8 cellular contexts compared by ENCODE assay signal in the genomic region with DNA sequence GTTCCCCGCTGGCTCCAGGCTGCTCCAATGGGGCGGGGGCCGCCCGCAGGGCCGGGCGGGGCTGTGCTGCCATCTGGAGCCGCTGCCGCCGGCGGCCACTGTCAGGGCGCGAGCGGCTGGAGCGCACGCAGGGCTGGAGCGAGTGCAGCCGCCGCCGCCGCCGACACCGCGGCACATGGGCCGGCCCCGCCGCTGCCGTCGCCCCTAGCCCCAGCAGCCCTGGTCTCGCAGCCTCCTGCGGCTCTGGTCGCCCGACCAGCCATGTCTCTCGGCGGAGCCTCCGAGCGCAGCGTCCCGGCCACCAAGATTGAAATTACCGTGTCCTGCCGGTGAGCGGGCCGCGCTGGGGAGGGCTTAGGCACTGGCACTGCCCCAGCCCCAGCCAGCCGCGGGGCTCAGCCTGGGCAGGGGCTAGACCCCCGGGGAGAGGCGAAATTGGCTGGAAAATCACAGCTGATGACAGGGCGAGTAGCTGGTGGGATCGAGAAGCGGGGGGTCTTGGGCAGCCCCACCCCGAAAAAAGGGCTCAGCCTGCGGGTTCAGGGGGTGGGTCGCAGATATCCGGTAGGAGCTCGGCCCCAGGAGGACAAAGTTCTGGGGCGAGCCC. TPM values are rescaled to one million over a fixed set of nuclear protein-coding genes. Genes with fewer than 3 reads are reported as not detected.
A peak's percentile ranks its signal among the peaks of the same experiment; 100 is the strongest.
DNase-seq lines count a peak whose midpoint lies in the region; ATAC-seq and TF ChIP-seq lines count a peak whose summit lies in the region.

A gene with protein sequence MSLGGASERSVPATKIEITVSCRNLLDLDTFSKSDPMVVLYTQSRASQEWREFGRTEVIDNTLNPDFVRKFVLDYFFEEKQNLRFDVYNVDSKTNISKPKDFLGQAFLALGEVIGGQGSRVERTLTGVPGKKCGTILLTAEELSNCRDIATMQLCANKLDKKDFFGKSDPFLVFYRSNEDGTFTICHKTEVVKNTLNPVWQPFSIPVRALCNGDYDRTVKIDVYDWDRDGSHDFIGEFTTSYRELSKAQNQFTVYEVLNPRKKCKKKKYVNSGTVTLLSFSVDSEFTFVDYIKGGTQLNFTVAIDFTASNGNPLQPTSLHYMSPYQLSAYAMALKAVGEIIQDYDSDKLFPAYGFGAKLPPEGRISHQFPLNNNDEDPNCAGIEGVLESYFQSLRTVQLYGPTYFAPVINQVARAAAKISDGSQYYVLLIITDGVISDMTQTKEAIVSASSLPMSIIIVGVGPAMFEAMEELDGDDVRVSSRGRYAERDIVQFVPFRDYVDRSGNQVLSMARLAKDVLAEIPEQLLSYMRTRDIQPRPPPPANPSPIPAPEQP (plus strand): TSS at position 98 of the 607 bp plus-strand sequence. CDS start 164 bp downstream, at position 262.

- H3K9ac ChIP-seq in mammary epithelial cell (ENCODE audit: insufficient read depth, low read length) (no peak within 1 kb of the TSS), stomach smooth muscle (ENCODE audit: low read length in 2 of 2) (no peak within 1 kb of the TSS)

- dilution Hi-C loops in mammary epithelial cell (cut with HindIII; ENCODE audit: low sequenced_read_pairs): no loop called here

- no peaks in the 10 kb centered on the region for H3K36me3 ChIP-seq in mammary epithelial cell (ENCODE audit: insufficient read depth, low read length)
- H3K36me3 ChIP-seq in stomach smooth muscle (ENCODE audit: control insufficient read depth in 2 of 2, insufficient read depth in 2 of 2, low read length in 2 of 2): peaks cover 17 to 29% of the 10 kb centered on the region in 2 donors

- H3K4me1 ChIP-seq in mammary epithelial cell (ENCODE audit: insufficient read depth, low read length) (peaks cover 16% of the 10 kb centered on the region), stomach smooth muscle (ENCODE audit: control insufficient read depth, insufficient read depth, low read length) (peaks cover 16% of the 10 kb centered on the region)

- BruUV-seq in mammary epithelial cell (replicated peaks; lab: Mats Ljungman, UMichigan): no TSS peak

- no peaks in the 10 kb centered on the region for H4K20me1 ChIP-seq in mammary epithelial cell (ENCODE audit: insufficient read depth, low read length)

- DNase-seq in NCI-H82 (lab: John Stamatoyannopoulos, UW) (peak; percentile 23), NCI-H82 treated with DMSO at 0.1 percent for 48 hours (lab: John Stamatoyannopoulos, UW; ENCODE audit: unreplicated experiment) (no peak), mammary epithelial cell (no peak), left colon (no peak), T-helper 1 cell (no peak)

- H3K79me2 ChIP-seq in mammary epithelial cell (ENCODE audit: insufficient read depth, low read length): no peaks in the 10 kb centered on the region

- in situ Hi-C loops in mammary epithelial cell (cut with MboI; ENCODE audit: low sequenced_read_pairs in 2 of 2): no loop called here

- CTCF ChIA-PET in mammary epithelial cell (lab: Charles Lee; ENCODE audit: low non-redundant PET): no interaction called here

- TF ChIP-seq CTCF in mammary epithelial cell (conservative IDR thresholded peaks at IDR 0.05 in 1 of 2, IDR thresholded peaks at IDR 0.05 in 1 of 2; ENCODE audit: extremely low read depth in 1 of 2, insufficient read depth in 1 of 2, low read depth in 1 of 2, low read length in 2 of 2): no peak

- H3K9me3 ChIP-seq in mammary epithelial cell (replicated peaks; ENCODE audit: insufficient read depth, low read length) (no peaks in the 10 kb centered on the region), stomach smooth muscle (ENCODE audit: control insufficient read depth in 2 of 2, low read length in 2 of 2) (no peaks in the 10 kb centered on the region)

- no peak within 1 kb of the TSS for H3K27ac ChIP-seq in mammary epithelial cell (ENCODE audit: insufficient read depth, low read depth, low read length)
- H3K27ac ChIP-seq in stomach smooth muscle (ENCODE audit: low read length): no peak within 1 kb of the TSS

- peak within 1 kb of the TSS; percentile 87 for H3K4me2 ChIP-seq in mammary epithelial cell (ENCODE audit: insufficient read depth, low read depth, low read length)

- peak within 1 kb of the TSS; percentile 29 to 41 (median 30) for H3K4me3 ChIP-seq in mammary epithelial cell (replicated peaks in 1 of 3; ENCODE audit: insufficient read depth in 1 of 3, low read depth in 2 of 3, low read length in 3 of 3)
- H3K4me3 ChIP-seq in stomach smooth muscle (ENCODE audit: low read length in 2 of 2): peak within 1 kb of the TSS; percentile 35 to 44

- 5% methylated on average over 18 of the region's 56 CpGs for WGBS in mammary epithelial cell (ENCODE audit: low coverage, missing lambda C conversion rate)

- H3K27me3 ChIP-seq in mammary epithelial cell (ENCODE audit: insufficient read depth, low read length): no peaks in the 10 kb centered on the region
- H3K27me3 ChIP-seq in stomach smooth muscle (ENCODE audit: control insufficient read depth in 1 of 2, insufficient read depth in 2 of 2, low read length in 2 of 2): peaks cover 9 to 18% of the 10 kb centered on the region in 2 donors

- intact Hi-C loops in mammary epithelial cell (cut with micrococcal nuclease): no loop called here
- intact Hi-C loops in left colon (cut with DNase I, micrococcal nuclease): no loop called here

- peak; percentile 58 for ATAC-seq in left colon
- no peak for ATAC-seq in GM21717 (IDR thresholded peaks at IDR 0.05; ENCODE audit: unreplicated experiment)
- ATAC-seq in GM21528 (IDR thresholded peaks at IDR 0.05; ENCODE audit: low FRiP score, unreplicated experiment): no peak

- peak within 1 kb of the TSS; percentile 81 for H2AFZ ChIP-seq in mammary epithelial cell (ENCODE audit: low read depth, low read length)

RNA-seq across cellular contexts. Expression of the gene that starts here (rescaled TPM):
- total RNA-seq in mammary epithelial cell (not detected), left colon (not detected)
- polyA plus RNA-seq in mammary epithelial cell: not detected
- polyA minus RNA-seq in mammary epithelial cell: not detected

Comparison
In these comparisons a context has a peak if more than half of its experiments do, and no peak if none do; other contexts are left out.
1. Peak in ATAC-seq in left colon; RNA of the gene not detected or under 1 TPM.